Comparison of ENCODE assay signal across 1 cellular context in genomic region chr3:46959169-46959515, GRCh38.
TF ChIP-seq lines count a peak whose summit lies in the region.

No MANE protein-coding gene starts in this region.

TF ChIP-seq in GM12878, 131 proteins besides CTCF, POLR2A, EP300 and RAD21:
- TF ChIP-seq, protein P1, sequence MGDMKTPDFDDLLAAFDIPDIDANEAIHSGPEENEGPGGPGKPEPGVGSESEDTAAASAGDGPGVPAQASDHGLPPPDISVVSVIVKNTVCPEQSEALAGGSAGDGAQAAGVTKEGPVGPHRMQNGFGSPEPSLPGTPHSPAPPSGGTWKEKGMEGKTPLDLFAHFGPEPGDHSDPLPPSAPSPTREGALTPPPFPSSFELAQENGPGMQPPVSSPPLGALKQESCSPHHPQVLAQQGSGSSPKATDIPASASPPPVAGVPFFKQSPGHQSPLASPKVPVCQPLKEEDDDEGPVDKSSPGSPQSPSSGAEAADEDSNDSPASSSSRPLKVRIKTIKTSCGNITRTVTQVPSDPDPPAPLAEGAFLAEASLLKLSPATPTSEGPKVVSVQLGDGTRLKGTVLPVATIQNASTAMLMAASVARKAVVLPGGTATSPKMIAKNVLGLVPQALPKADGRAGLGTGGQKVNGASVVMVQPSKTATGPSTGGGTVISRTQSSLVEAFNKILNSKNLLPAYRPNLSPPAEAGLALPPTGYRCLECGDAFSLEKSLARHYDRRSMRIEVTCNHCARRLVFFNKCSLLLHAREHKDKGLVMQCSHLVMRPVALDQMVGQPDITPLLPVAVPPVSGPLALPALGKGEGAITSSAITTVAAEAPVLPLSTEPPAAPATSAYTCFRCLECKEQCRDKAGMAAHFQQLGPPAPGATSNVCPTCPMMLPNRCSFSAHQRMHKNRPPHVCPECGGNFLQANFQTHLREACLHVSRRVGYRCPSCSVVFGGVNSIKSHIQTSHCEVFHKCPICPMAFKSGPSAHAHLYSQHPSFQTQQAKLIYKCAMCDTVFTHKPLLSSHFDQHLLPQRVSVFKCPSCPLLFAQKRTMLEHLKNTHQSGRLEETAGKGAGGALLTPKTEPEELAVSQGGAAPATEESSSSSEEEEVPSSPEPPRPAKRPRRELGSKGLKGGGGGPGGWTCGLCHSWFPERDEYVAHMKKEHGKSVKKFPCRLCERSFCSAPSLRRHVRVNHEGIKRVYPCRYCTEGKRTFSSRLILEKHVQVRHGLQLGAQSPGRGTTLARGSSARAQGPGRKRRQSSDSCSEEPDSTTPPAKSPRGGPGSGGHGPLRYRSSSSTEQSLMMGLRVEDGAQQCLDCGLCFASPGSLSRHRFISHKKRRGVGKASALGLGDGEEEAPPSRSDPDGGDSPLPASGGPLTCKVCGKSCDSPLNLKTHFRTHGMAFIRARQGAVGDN (IDR thresholded peaks at IDR 0.05): peak; percentile 38; the same call in 1 of the 2 replicates
- TF ChIP-seq TCF12 (IDR thresholded peaks at IDR 0.05; ENCODE audit: low read depth, low read length): no peak
- TF ChIP-seq ATF3 (IDR thresholded peaks at IDR 0.05; ENCODE audit: borderline replicate concordance, extremely low read depth, low read depth, low read length): no peak
- TF ChIP-seq ZSCAN29 (IDR thresholded peaks at IDR 0.05): no peak
- no peak for TF ChIP-seq FOS (IDR thresholded peaks at IDR 0.05; ENCODE audit: borderline replicate concordance, extremely low read depth, insufficient read length)
- TF ChIP-seq SREBF2 (IDR thresholded peaks at IDR 0.05; ENCODE audit: low read length): no peak
- peak; percentile 29; the same call in 1 of the 2 replicates for TF ChIP-seq ZNF622 (IDR thresholded peaks at IDR 0.05)
- 0 out of 2 replicates have a peak, but pooled peaks have one; percentile 23 for TF ChIP-seq IKZF1 (conservative IDR thresholded peaks at IDR 0.05)
- no peak for TF ChIP-seq POLR2AphosphoS2 (IDR thresholded peaks at IDR 0.05; ENCODE audit: low read depth, low read length)
- TF ChIP-seq EZH2 (IDR thresholded peaks at IDR 0.05; ENCODE audit: borderline replicate concordance, control insufficient read depth, low read depth, low read length): no peak
- TF ChIP-seq, protein P2, sequence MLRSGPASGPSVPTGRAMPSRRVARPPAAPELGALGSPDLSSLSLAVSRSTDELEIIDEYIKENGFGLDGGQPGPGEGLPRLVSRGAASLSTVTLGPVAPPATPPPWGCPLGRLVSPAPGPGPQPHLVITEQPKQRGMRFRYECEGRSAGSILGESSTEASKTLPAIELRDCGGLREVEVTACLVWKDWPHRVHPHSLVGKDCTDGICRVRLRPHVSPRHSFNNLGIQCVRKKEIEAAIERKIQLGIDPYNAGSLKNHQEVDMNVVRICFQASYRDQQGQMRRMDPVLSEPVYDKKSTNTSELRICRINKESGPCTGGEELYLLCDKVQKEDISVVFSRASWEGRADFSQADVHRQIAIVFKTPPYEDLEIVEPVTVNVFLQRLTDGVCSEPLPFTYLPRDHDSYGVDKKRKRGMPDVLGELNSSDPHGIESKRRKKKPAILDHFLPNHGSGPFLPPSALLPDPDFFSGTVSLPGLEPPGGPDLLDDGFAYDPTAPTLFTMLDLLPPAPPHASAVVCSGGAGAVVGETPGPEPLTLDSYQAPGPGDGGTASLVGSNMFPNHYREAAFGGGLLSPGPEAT (IDR thresholded peaks at IDR 0.05; ENCODE audit: low read depth): no peak
- no peak for TF ChIP-seq CHD2 (IDR thresholded peaks at IDR 0.05; ENCODE audit: borderline replicate concordance, low read depth, low read length)
- peak in 1 of 2 experiments; percentile 50; a peak in 1 of 4 replicates for TF ChIP-seq BHLHE40 (IDR thresholded peaks at IDR 0.05; ENCODE audit: borderline replicate concordance in 1 of 2, low read depth in 2 of 2, low read length in 1 of 2)
- TF ChIP-seq, protein P3, sequence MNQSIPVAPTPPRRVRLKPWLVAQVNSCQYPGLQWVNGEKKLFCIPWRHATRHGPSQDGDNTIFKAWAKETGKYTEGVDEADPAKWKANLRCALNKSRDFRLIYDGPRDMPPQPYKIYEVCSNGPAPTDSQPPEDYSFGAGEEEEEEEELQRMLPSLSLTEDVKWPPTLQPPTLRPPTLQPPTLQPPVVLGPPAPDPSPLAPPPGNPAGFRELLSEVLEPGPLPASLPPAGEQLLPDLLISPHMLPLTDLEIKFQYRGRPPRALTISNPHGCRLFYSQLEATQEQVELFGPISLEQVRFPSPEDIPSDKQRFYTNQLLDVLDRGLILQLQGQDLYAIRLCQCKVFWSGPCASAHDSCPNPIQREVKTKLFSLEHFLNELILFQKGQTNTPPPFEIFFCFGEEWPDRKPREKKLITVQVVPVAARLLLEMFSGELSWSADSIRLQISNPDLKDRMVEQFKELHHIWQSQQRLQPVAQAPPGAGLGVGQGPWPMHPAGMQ (IDR thresholded peaks at IDR 0.05; ENCODE audit: borderline replicate concordance): no peak
- TF ChIP-seq MXI1 (IDR thresholded peaks at IDR 0.05; ENCODE audit: low read depth, low read length): no peak
- peak; percentile 13 for TF ChIP-seq PBX3 (IDR thresholded peaks at IDR 0.05; ENCODE audit: insufficient replicate concordance, low read depth, low read length)
- TF ChIP-seq, protein P4, sequence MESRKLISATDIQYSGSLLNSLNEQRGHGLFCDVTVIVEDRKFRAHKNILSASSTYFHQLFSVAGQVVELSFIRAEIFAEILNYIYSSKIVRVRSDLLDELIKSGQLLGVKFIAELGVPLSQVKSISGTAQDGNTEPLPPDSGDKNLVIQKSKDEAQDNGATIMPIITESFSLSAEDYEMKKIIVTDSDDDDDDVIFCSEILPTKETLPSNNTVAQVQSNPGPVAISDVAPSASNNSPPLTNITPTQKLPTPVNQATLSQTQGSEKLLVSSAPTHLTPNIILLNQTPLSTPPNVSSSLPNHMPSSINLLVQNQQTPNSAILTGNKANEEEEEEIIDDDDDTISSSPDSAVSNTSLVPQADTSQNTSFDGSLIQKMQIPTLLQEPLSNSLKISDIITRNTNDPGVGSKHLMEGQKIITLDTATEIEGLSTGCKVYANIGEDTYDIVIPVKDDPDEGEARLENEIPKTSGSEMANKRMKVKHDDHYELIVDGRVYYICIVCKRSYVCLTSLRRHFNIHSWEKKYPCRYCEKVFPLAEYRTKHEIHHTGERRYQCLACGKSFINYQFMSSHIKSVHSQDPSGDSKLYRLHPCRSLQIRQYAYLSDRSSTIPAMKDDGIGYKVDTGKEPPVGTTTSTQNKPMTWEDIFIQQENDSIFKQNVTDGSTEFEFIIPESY (IDR thresholded peaks at IDR 0.05): no peak
- peak; percentile 85 for TF ChIP-seq PKNOX1 (IDR thresholded peaks at IDR 0.05)
- TF ChIP-seq, protein P5, sequence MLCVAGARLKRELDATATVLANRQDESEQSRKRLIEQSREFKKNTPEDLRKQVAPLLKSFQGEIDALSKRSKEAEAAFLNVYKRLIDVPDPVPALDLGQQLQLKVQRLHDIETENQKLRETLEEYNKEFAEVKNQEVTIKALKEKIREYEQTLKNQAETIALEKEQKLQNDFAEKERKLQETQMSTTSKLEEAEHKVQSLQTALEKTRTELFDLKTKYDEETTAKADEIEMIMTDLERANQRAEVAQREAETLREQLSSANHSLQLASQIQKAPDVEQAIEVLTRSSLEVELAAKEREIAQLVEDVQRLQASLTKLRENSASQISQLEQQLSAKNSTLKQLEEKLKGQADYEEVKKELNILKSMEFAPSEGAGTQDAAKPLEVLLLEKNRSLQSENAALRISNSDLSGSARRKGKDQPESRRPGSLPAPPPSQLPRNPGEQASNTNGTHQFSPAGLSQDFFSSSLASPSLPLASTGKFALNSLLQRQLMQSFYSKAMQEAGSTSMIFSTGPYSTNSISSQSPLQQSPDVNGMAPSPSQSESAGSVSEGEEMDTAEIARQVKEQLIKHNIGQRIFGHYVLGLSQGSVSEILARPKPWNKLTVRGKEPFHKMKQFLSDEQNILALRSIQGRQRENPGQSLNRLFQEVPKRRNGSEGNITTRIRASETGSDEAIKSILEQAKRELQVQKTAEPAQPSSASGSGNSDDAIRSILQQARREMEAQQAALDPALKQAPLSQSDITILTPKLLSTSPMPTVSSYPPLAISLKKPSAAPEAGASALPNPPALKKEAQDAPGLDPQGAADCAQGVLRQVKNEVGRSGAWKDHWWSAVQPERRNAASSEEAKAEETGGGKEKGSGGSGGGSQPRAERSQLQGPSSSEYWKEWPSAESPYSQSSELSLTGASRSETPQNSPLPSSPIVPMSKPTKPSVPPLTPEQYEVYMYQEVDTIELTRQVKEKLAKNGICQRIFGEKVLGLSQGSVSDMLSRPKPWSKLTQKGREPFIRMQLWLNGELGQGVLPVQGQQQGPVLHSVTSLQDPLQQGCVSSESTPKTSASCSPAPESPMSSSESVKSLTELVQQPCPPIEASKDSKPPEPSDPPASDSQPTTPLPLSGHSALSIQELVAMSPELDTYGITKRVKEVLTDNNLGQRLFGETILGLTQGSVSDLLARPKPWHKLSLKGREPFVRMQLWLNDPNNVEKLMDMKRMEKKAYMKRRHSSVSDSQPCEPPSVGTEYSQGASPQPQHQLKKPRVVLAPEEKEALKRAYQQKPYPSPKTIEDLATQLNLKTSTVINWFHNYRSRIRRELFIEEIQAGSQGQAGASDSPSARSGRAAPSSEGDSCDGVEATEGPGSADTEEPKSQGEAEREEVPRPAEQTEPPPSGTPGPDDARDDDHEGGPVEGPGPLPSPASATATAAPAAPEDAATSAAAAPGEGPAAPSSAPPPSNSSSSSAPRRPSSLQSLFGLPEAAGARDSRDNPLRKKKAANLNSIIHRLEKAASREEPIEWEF (IDR thresholded peaks at IDR 0.05; ENCODE audit: insufficient replicate concordance, low read depth, low read length): no peak
